Comparison of ENCODE assay signal across 27 cellular contexts in the genomic region with DNA sequence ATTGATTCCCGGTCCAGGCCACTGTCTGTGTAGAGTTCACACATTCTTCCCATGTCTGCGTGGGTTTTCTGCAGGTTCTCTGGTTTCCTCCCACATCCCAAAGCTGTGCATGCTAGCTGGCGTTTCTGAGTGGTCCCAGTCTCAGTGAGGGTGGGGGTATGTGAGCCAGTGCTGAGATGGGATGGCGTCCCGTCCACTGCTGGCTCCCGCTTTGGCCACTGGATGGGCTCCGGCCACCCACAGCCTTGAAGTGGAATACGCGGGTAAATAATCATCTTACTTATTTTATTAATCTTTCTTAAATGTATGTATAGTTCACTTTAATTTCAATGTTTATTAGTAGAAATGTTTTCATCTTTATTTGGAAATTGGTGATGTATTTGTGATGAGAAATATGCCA.
"Had no signal": no experiment of that assay in that cellular context is flagged by ENCODE, and none has a peak within 500 bp of the region (broad histone marks: within the 10 kb centered on the region; RNA-seq: fewer than 3 reads in every experiment).

No MANE protein-coding gene starts in this region.

- H3K27ac Mint-ChIP-seq: naive thymus-derived CD8-positive, alpha-beta T cell; nephron; progenitor cell of endocrine pancreas; stimulated activated naive B cell treated with anti-CD40 and anti-IgM and Interleukin-4, amounts not matched to agents 10 μg/mL and 1 μg/mL and 100 μg/mL, for 72 hours had no signal

- H3K9me3 Mint-ChIP-seq: nephron; neural crest cell; stimulated activated naive B cell treated with anti-CD40 and anti-IgM and Interleukin-4, amounts not matched to agents 10 μg/mL and 1 μg/mL and 100 μg/mL, for 72 hours had no signal

- H3K4me1 ChIP-seq: left lung, lower lobe of right lung, stomach, suprapubic skin, tibial artery, upper lobe of right lung had no signal

- H3K4me3 Mint-ChIP-seq: naive thymus-derived CD8-positive, alpha-beta T cell; nephron; neural crest cell; stimulated activated naive B cell treated with anti-CD40 and anti-IgM and Interleukin-4, amounts not matched to agents 10 μg/mL and 1 μg/mL and 100 μg/mL, for 72 hours had no signal

- ATAC-seq: left colon; left lung; lower lobe of right lung; naive thymus-derived CD8-positive, alpha-beta T cell; right cardiac atrium; sciatic nerve; stimulated activated naive B cell treated with anti-CD40 and anti-IgM and Interleukin-4, amounts not matched to agents 10 μg/mL and 1 μg/mL and 100 μg/mL, for 72 hours; stimulated activated naive CD8-positive, alpha-beta T cell treated with anti-CD3 and anti-CD28 coated beads, Interleukin-15, Interleukin-2, amounts not matched to agents 100 U/mL and 50 U/mL, for 24 hours; upper lobe of right lung had no signal

- H3K27me3 Mint-ChIP-seq: naive thymus-derived CD8-positive, alpha-beta T cell; stimulated activated naive B cell treated with anti-CD40 and anti-IgM and Interleukin-4, amounts not matched to agents 10 μg/mL and 1 μg/mL and 100 μg/mL, for 72 hours had no signal

- H3K36me3 ChIP-seq: left lung, lower lobe of right lung, ovary, stomach, suprapubic skin, thoracic aorta, tibial artery, upper lobe of right lung had no signal

- H3K36me3 Mint-ChIP-seq: naive thymus-derived CD8-positive, alpha-beta T cell; stimulated activated naive B cell treated with anti-CD40 and anti-IgM and Interleukin-4, amounts not matched to agents 10 μg/mL and 1 μg/mL and 100 μg/mL, for 72 hours had no signal

- H3K27ac ChIP-seq: left lung, lower lobe of right lung, ovary, skin epidermis, stomach, suprapubic skin, thoracic aorta, tibial artery, upper lobe of right lung had no signal

- H3K27me3 ChIP-seq: left lung, ovary, stomach, suprapubic skin, tibial artery, upper lobe of right lung had no signal

- H3K9me3 ChIP-seq: left lung, lower lobe of right lung, ovary, stomach, suprapubic skin, thoracic aorta, tibial artery, upper lobe of right lung had no signal

- H3K4me3 ChIP-seq: left lung, lower lobe of right lung, ovary, skin epidermis, stomach, suprapubic skin, thoracic aorta, tibial artery, upper lobe of right lung had no signal

- H3K4me1 Mint-ChIP-seq: naive thymus-derived CD8-positive, alpha-beta T cell; stimulated activated naive B cell treated with anti-CD40 and anti-IgM and Interleukin-4, amounts not matched to agents 10 μg/mL and 1 μg/mL and 100 μg/mL, for 72 hours had no signal

- DNase-seq: head of caudate nucleus; left colon; left lung; lower lobe of right lung; mammary epithelial cell; mesenchymal stem cell; naive thymus-derived CD8-positive, alpha-beta T cell; ovary; retina; stimulated activated CD4-positive, alpha-beta T cell treated with anti-CD3 and anti-CD28 coated beads, Interleukin-12 subunit alpha, Interleukin-12 subunit beta, amount 100 ng/mL, for 4 hours; stimulated activated CD4-positive, alpha-beta T cell treated with anti-CD3 and anti-CD28 coated beads, Interleukin-15, amount 100 ng/mL, for 24 hours; stimulated activated CD4-positive, alpha-beta T cell treated with anti-CD3 and anti-CD28 coated beads, Interleukin-2, amount 100 ng/mL, for 24 hours; stimulated activated CD4-positive, alpha-beta T cell treated with anti-CD3 and anti-CD28 coated beads, Interleukin-4, amount 100 ng/mL, for 1 hour; stimulated activated naive B cell treated with anti-CD40 and anti-IgM and Interleukin-4, amounts not matched to agents 10 μg/mL and 1 μg/mL and 100 μg/mL, for 72 hours; stimulated activated naive CD8-positive, alpha-beta T cell treated with anti-CD3 and anti-CD28 coated beads, Interleukin-15, Interleukin-2, amounts not matched to agents 100 U/mL and 50 U/mL, for 24 hours; stomach; tibial artery; trophoblast cell; upper lobe of right lung had no signal
